ENCODE assay signal across 7 cellular contexts in genomic region chr12:29782285-29782820, GRCh38. TPM values are rescaled to one million over a fixed set of nuclear protein-coding genes. Genes with fewer than 3 reads are reported as not detected.
A peak's percentile ranks its signal among the peaks of the same experiment; 100 is the strongest.
DNase-seq lines count a peak whose midpoint lies in the region; ATAC-seq and TF ChIP-seq lines count a peak whose summit lies in the region.

No MANE protein-coding gene starts in this region.

- H3K4me3 ChIP-seq in breast epithelium, result peak overlapping the region; percentile 52 to 81 (median 68)
- peak overlapping the region; percentile 52 to 60 for H3K4me3 ChIP-seq in left lung
- peak overlapping the region; percentile 77 for H3K4me3 ChIP-seq in thoracic aorta

- ATAC-seq in GM18873 (IDR thresholded peaks at IDR 0.05; ENCODE audit: low FRiP score, unreplicated experiment) (peak; percentile 84), HG02588 (IDR thresholded peaks at IDR 0.05; ENCODE audit: unreplicated experiment) (peak; percentile 66), left lung (peak; percentile 44), thoracic aorta (ENCODE audit: insufficient number of reproducible peaks, low FRiP score, low read depth) (peak; percentile 54)

- no peaks in the 10 kb centered on the region for H3K9me3 ChIP-seq in breast epithelium
- H3K9me3 ChIP-seq in left lung, result no peaks in the 10 kb centered on the region
- no peaks in the 10 kb centered on the region for H3K9me3 ChIP-seq in thoracic aorta

- peak; percentile 16 for DNase-seq in NCI-H1436 (lab: John Stamatoyannopoulos, UW)
- DNase-seq in breast epithelium (ENCODE audit: low spot score in 2 of 2), result no peak
- no peak for DNase-seq in left lung
- DNase-seq in thoracic aorta (ENCODE audit: low spot score), result no peak
- no peak for DNase-seq in OCI-M2 (lab: John Stamatoyannopoulos, UW; ENCODE audit: unreplicated experiment)

- H3K27ac ChIP-seq in breast epithelium (peak overlapping the region; percentile 73 to 88), left lung (peak overlapping the region; percentile 68 to 81), thoracic aorta (peak overlapping the region; percentile 72 to 82)

- peaks cover 0 to 6% of the 10 kb centered on the region in 2 donors for H3K4me1 ChIP-seq in breast epithelium
- peaks cover 0 to 8% of the 10 kb centered on the region in 2 donors for H3K4me1 ChIP-seq in left lung
- H3K4me1 ChIP-seq in thoracic aorta (ENCODE audit: control insufficient read depth in 1 of 2, low read depth in 2 of 2), result peaks cover 8 to 34% of the 10 kb centered on the region in 2 donors

- H3K36me3 ChIP-seq in breast epithelium (no peaks in the 10 kb centered on the region), left lung (no peaks in the 10 kb centered on the region), thoracic aorta (no peaks in the 10 kb centered on the region)

- intact Hi-C loops in breast epithelium (cut with DNase I; ENCODE audit: low total_unique reads) (no loop called here), left lung (cut with DNase I) (no loop called here)

- TF ChIP-seq POLR2A in breast epithelium (IDR thresholded peaks at IDR 0.05), result no peak

- H3K27me3 ChIP-seq in breast epithelium, result peaks cover 0 to 23% of the 10 kb centered on the region in 2 donors
- peaks cover 10 to 52% of the 10 kb centered on the region in 2 donors for H3K27me3 ChIP-seq in left lung
- H3K27me3 ChIP-seq in thoracic aorta (replicated peaks; ENCODE audit: insufficient read depth), result no peaks in the 10 kb centered on the region

- no peak for TF ChIP-seq CTCF in breast epithelium (IDR thresholded peaks at IDR 0.05)
- TF ChIP-seq CTCF in left lung (IDR thresholded peaks at IDR 0.05), result no peak
- no peak for TF ChIP-seq CTCF in thoracic aorta (IDR thresholded peaks at IDR 0.05)

RNA-seq across cellular contexts. Expression of gene TMTC1, which starts 1.4 kb away (rescaled TPM):
- total RNA-seq in breast epithelium (10 to 100 TPM; 49.9 to 87.2 (median 71.8) TPM), left lung (10 to 100 TPM in 1 of 2 donors, 1 to 10 TPM in 1; 9.5 to 37.7 TPM), thoracic aorta (100 to 1,000 TPM in 1 of 2 donors, 10 to 100 TPM in 1; 76.3 to 160 TPM)
